7 cellular contexts compared by ENCODE assay signal in the genomic region with DNA sequence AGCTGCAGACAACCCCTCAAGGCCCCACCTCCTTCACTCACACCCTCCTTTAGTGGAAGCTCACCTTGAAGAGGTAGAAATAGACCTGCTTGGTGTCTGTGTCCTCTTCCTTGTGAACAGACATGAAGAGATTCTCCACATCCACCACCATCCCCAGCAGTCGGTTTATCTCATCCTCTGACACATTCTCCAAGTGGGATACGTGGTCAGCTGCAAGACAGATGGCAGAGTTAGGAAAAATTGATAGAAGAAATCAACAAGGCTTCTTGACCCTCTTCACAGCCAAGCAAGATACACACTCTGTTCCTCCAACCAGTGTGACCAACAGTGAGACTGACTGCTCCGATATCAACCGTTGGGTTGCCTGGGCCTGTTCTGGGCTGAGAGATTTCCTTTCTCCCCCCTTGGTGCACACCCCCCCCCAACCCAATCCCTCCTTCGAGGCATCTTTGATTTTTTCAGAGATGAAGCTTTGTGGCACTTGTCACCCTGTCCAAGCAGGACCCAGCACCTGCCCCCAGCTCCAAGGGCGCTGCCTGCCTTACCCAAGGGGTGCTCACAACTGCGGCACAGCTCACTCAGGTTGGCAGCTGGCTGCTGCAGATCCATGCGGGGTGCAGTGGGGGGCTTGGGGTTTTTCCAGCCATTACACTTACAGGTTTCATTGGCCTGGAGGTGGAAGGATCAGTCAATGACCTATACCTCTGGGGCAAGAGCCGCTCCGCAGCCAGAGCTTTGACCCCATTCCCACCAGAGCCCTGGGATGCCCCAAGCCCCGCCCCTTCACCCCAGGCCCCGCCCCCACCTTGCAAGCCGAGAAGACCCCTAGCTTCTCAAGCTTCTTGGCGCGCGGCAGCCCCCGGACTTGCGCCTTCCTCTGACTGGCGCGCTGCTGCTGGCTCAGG. TPM values are rescaled to one million over a fixed set of nuclear protein-coding genes. Genes with fewer than 3 reads are reported as not detected.
DNase-seq lines count a peak whose midpoint lies in the region; TF ChIP-seq lines count a peak whose summit lies in the region.
"Had no signal": no experiment of that assay in that cellular context is flagged by ENCODE, and none has a peak within 500 bp of the region (broad histone marks: within the 10 kb centered on the region; RNA-seq: fewer than 3 reads in every experiment).

No MANE protein-coding gene starts in this region.

- no peak overlapping the region for H3K27ac ChIP-seq in ovary

- peaks cover 5% of the 10 kb centered on the region for H3K4me1 ChIP-seq in ovary (ENCODE audit: insufficient read depth)

- DNase-seq in activated T-cell treated with anti-CD3 and anti-CD28 coated beads for 48 hours (ENCODE audit: low read depth) (peak; percentile 29), activated T-cell treated with anti-CD3 and anti-CD28 coated beads for 4 hours (no peak), cardiac fibroblast (ENCODE audit: low read depth in 2 of 2) (no peak), ovary (no peak), NCI-H146 (lab: John Stamatoyannopoulos, UW) (no peak), cerebellar cortex (ENCODE audit: low spot score) (no peak)

- no peak for TF ChIP-seq POLR2A in ovary (IDR thresholded peaks at IDR 0.05)

- H3K4me3 ChIP-seq in cardiac fibroblast (replicated peaks in 1 of 2; ENCODE audit: low read depth in 2 of 2, low read length in 2 of 2) (peak overlapping the region; percentile 51 to 60), ovary (peak overlapping the region; percentile 68)

- H3K9me3 ChIP-seq in ovary: no peaks in the 10 kb centered on the region

- no peak for TF ChIP-seq EP300 in ovary (IDR thresholded peaks at IDR 0.05)

- H3K36me3 ChIP-seq in ovary: no peaks in the 10 kb centered on the region

- TF ChIP-seq CTCF in cardiac fibroblast (IDR thresholded peaks at IDR 0.05; ENCODE audit: low read depth, low read length): no peak
- TF ChIP-seq CTCF in ovary (IDR thresholded peaks at IDR 0.05): no peak

- 11 to 16% (median 12%) methylated on average over 15 to 20 of the region's 20 CpGs for WGBS in ovary, 3 donors

- H3K27me3 ChIP-seq in ovary: no peaks in the 10 kb centered on the region

- intact Hi-C loops in ovary (cut with DNase I): no loop called here

RNA-seq across cellular contexts. Expression of gene KAT2A, which starts 0.8 kb away (rescaled TPM):
- 10 to 100 TPM; 38.6 to 66.4 (median 57.9) TPM for total RNA-seq in ovary
- 10 to 100 TPM; 27.1 to 77.5 TPM for polyA plus RNA-seq in ovary

RNA-seq across cellular contexts. Expression of gene HSPB9, which starts 2.2 kb away (rescaled TPM):
- under 1 TPM; 0.15 to 0.95 (median 0.48) TPM for total RNA-seq in ovary
- under 1 TPM in 1 of 2 donors, not detected in 1; 0.46 TPM for polyA plus RNA-seq in ovary
- total RNA-seq: renal cortical epithelial cell had no signal

RNA-seq across cellular contexts. Expression of gene DHX58, which starts 7.9 kb away (rescaled TPM):
- 10 to 100 TPM in 6 of 7 donors, 1 to 10 TPM in 1; 8.6 to 24.6 (median 19.3) TPM for total RNA-seq in ovary
- 10 to 100 TPM; 10.3 to 22.2 TPM for polyA plus RNA-seq in ovary

RNA-seq across cellular contexts. Expression of gene ZNF385C, which starts 22.1 kb away (rescaled TPM):
- 1 to 10 TPM in 6 of 7 donors, under 1 TPM in 1; 0.36 to 2.0 (median 1.5) TPM for total RNA-seq in ovary
- polyA plus RNA-seq in ovary: 1 to 10 TPM; 1.8 to 3.0 TPM

RNA-seq across cellular contexts. Expression of gene RAB5C, which starts 34.4 kb away (rescaled TPM):
- 100 to 1,000 TPM in 2 of 7 donors, 10 to 100 TPM in 5; 53.8 to 114 (median 94.3) TPM for total RNA-seq in ovary
- 100 to 1,000 TPM; 124 to 130 TPM for polyA plus RNA-seq in ovary
